ENCODE assay signal across 15 cellular contexts in the genomic region with DNA sequence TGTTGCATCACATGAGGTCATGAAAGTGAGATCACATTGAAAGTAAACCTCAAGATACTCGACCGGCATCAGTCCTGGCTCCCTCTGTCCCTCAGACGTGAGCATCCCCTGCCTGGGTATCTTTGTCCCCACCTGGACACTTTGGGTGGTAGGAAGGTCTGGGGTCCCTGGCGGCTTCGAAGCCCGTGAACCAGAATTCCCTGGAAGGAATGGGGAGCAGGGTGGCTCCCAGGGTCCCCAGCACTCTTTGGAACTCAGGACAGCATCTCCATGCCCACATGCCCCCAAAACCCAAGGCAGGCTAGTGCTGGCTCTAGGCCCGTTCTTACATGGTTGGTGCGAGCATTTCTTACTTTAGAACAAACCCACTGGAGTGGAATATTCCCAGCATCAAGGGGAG. TPM values are rescaled to one million over a fixed set of nuclear protein-coding genes. Genes with fewer than 3 reads are reported as not detected.
"Had no signal": no experiment of that assay in that cellular context is flagged by ENCODE, and none has a peak within 500 bp of the region (broad histone marks: within the 10 kb centered on the region; RNA-seq: fewer than 3 reads in every experiment).

No MANE protein-coding gene starts in this region.

- H3K27me3 ChIP-seq: neutrophil, vagina had no signal

- ATAC-seq: activated CD8-positive, alpha-beta T cell treated with anti-CD3 and anti-CD28 coated beads for 36 hours; activated T-cell treated with anti-CD3 and anti-CD28 coated beads, Interleukin-2, amount 50 U/mL, for 4 hours; effector memory CD8-positive, alpha-beta T cell; naive thymus-derived CD8-positive, alpha-beta T cell; WTC11 had no signal

- H3K27ac Mint-ChIP-seq: activated CD8-positive, alpha-beta T cell treated with anti-CD3 and anti-CD28 coated beads for 36 hours; naive thymus-derived CD8-positive, alpha-beta T cell; WTC11 had no signal

- H3K4me3 ChIP-seq: vagina had no signal

- H3K27ac ChIP-seq: neutrophil, vagina had no signal

- DNase-seq: activated CD4-positive, alpha-beta T cell treated with anti-CD3 and anti-CD28 coated beads for 48 hours; activated CD8-positive, alpha-beta T cell treated with anti-CD3 and anti-CD28 coated beads for 36 hours; activated T-cell treated with anti-CD3 and anti-CD28 coated beads, Interleukin-2, amount 50 U/mL, for 4 hours; anterior cingulate cortex; dermis blood vessel endothelial cell; effector memory CD8-positive, alpha-beta T cell; foreskin melanocyte; head of caudate nucleus; naive thymus-derived CD8-positive, alpha-beta T cell; retina; small intestine; T-helper 2 cell had no signal

- H3K9me3 Mint-ChIP-seq: activated CD8-positive, alpha-beta T cell treated with anti-CD3 and anti-CD28 coated beads for 36 hours; activated T-cell treated with anti-CD3 and anti-CD28 coated beads, Interleukin-2, amount 50 U/mL, for 4 hours; effector memory CD8-positive, alpha-beta T cell; naive thymus-derived CD8-positive, alpha-beta T cell; WTC11 had no signal

- H3K4me3 Mint-ChIP-seq: activated CD8-positive, alpha-beta T cell treated with anti-CD3 and anti-CD28 coated beads for 36 hours; activated T-cell treated with anti-CD3 and anti-CD28 coated beads, Interleukin-2, amount 50 U/mL, for 4 hours; effector memory CD8-positive, alpha-beta T cell; naive thymus-derived CD8-positive, alpha-beta T cell; WTC11 had no signal

- H3K27me3 Mint-ChIP-seq: activated CD8-positive, alpha-beta T cell treated with anti-CD3 and anti-CD28 coated beads for 36 hours; effector memory CD8-positive, alpha-beta T cell; naive thymus-derived CD8-positive, alpha-beta T cell had no signal

- H3K9me3 ChIP-seq: neutrophil, vagina had no signal

RNA-seq across cellular contexts. Expression of a gene that starts 7.5 kb away (rescaled TPM):
- polyA plus RNA-seq: naive thymus-derived CD8-positive, alpha-beta T cell had no signal
